In the genomic region with DNA sequence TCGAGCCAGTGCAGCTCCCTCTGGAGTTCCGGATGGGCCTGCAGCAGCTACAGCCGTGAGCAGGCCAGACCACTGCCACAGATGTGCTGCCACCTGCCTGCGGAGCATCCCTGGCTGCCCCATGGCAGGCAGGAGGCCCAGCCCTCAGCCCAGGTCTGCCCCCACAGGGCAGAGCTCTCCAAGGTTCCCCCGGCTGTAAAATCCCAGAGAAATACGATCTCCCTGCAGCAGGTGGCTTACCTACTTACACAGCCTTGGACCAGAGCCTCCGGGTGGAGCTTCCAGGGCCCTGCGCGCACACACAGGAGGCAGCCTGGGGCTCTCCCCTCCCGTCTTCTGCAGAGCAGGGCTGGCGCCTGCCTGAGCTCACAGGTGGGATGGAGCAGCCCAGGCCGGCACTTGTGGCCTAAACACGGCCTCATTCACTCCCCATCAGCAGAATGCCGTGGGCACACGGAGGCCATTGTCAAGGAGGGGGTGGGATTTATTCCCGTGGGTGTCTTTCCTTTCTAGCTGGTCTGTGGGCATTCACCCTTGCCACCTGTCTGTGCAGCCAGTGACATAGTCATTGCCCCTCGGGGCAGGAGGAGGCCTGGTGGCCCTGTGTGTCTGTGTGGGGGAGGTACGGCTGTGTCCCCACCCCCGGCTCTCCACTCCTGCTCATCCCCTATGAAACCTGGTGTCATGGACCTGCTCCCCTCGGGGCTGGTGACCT, we compare ENCODE assay signal across 14 cellular contexts.
DNase-seq lines count a peak whose midpoint lies in the region; FAIRE-seq and TF ChIP-seq lines count a peak whose summit lies in the region.
"Had no signal": no experiment of that assay in that cellular context is flagged by ENCODE, and none has a peak within 500 bp of the region (broad histone marks: within the 10 kb centered on the region; RNA-seq: fewer than 3 reads in every experiment).

No MANE protein-coding gene starts in this region.

- peak; percentile 45 to 68 for TF ChIP-seq RAD21 in H1 (IDR thresholded peaks at IDR 0.05 in 1 of 2, conservative IDR thresholded peaks at IDR 0.05 in 1 of 2; ENCODE audit: low read depth in 2 of 2, low read length in 2 of 2)

- no peak overlapping the region for H3K23ac ChIP-seq in H1 (ENCODE audit: insufficient read length)
- no peak overlapping the region for H3K23ac ChIP-seq in mesenchymal stem cell (ENCODE audit: low read length in 2 of 2)

- H2BK12ac ChIP-seq in H1 (ENCODE audit: low read depth, low read length) (no peak overlapping the region), mesenchymal stem cell (ENCODE audit: low read length in 2 of 2) (no peak overlapping the region)

- H3K4me1 ChIP-seq in H1 (replicated peaks in 1 of 4; ENCODE audit: control insufficient read depth in 3 of 4, insufficient read depth in 4 of 4, low read length in 3 of 4), result peaks cover 0 to 6% (median 4%) of the 10 kb centered on the region in 4 experiments; a peak in 4 of 7 replicates
- H3K4me1 ChIP-seq in mesenchymal stem cell (ENCODE audit: control insufficient read depth, insufficient read depth, low read depth, low read length), result peaks cover 14% of the 10 kb centered on the region

- H3K79me2 ChIP-seq in H1 (ENCODE audit: control insufficient read depth in 1 of 2, insufficient read depth in 2 of 2, low read length in 2 of 2), result no peaks in the 10 kb centered on the region

- no peak overlapping the region for H4K8ac ChIP-seq in H1 (ENCODE audit: extremely low read depth, insufficient read depth, low read length)
- no peak overlapping the region for H4K8ac ChIP-seq in mesenchymal stem cell (ENCODE audit: low read length)

- CTCF ChIA-PET in H1 (lab: Charles Lee; ENCODE audit: partially characterized antibody), result interaction anchor here (0.6 to 7.9 kb wide), 34 partner anchors 9 to 455 kb away, joined by 3 to 62 read pairs (median 5); no protein-coding TSS in a partner anchor

- H2BK15ac ChIP-seq in H1 (ENCODE audit: low read length) (no peak overlapping the region), mesenchymal stem cell (ENCODE audit: low read depth, poor library complexity, severe bottlenecking) (no peak overlapping the region)

- H3K14ac ChIP-seq in H1 (ENCODE audit: insufficient read length) (no peak overlapping the region), mesenchymal stem cell (ENCODE audit: low read length in 2 of 2) (no peak overlapping the region)

- H3K27ac ChIP-seq in H1 (ENCODE audit: low read depth, low read length), result no peak overlapping the region
- no peak overlapping the region for H3K27ac ChIP-seq in mesenchymal stem cell (ENCODE audit: low read length, poor library complexity, severe bottlenecking)
- H3K27ac ChIP-seq: Peyer's patch, thoracic aorta had no signal

- no peak overlapping the region for H2AK5ac ChIP-seq in H1 (ENCODE audit: low read depth, low read length)
- H2AK5ac ChIP-seq in mesenchymal stem cell (ENCODE audit: low read length, severe bottlenecking), result no peak overlapping the region

- no peak for TF ChIP-seq POLR2A in H1 (IDR thresholded peaks at IDR 0.05; ENCODE audit: control extremely low read depth in 1 of 2, low read depth in 2 of 2, low read length in 2 of 2)

- H3K27me3 ChIP-seq in H1 (replicated peaks in 1 of 4; ENCODE audit: control insufficient read depth in 3 of 4, extremely low read depth in 1 of 4, insufficient read depth in 3 of 4, low read length in 3 of 4) (no peaks in the 10 kb centered on the region), mesenchymal stem cell (ENCODE audit: control insufficient read depth in 1 of 2, insufficient read depth in 1 of 2, low read length in 2 of 2) (no peaks in the 10 kb centered on the region)
- H3K27me3 ChIP-seq: Peyer's patch had no signal

- H3K36me3 ChIP-seq in H1 (ENCODE audit: control insufficient read depth in 2 of 4, insufficient read depth in 4 of 4, low read length in 3 of 4), result peaks cover 0 to 3% (median 1%) of the 10 kb centered on the region in 4 experiments; a peak in 3 of 8 replicates
- peaks cover 51 to 76% of the 10 kb centered on the region in 2 experiments for H3K36me3 ChIP-seq in mesenchymal stem cell (ENCODE audit: control insufficient read depth in 1 of 2, insufficient read depth in 2 of 2, low read depth in 1 of 2, low read length in 2 of 2)

- no peak overlapping the region for H2BK5ac ChIP-seq in H1 (ENCODE audit: low read depth, low read length)
- no peak overlapping the region for H2BK5ac ChIP-seq in mesenchymal stem cell (ENCODE audit: low read depth, low read length, poor library complexity, severe bottlenecking)

- 66% methylated on average over 17 of the region's 20 CpGs; no CpG with 5 or more reads in 1 of the 2 experiments for WGBS in H1 (ENCODE audit: extremely low coverage in 1 of 2, insufficient coverage in 1 of 2, insufficient read length in 1 of 2, insufficient replicate concordance in 2 of 2, low coverage in 1 of 2, low lambda C conversion rate in 2 of 2, missing lambda C conversion rate in 1 of 2), 2 experiments
- 90% methylated on average over 19 of the region's 20 CpGs for WGBS in mesenchymal stem cell

- FAIRE-seq in H1 (lab: Jason Lieb, UNC), result no peak
- no peak for FAIRE-seq in urothelium cell line (lab: Jason Lieb, UNC)
- FAIRE-seq: A204.1, GM12892 had no signal

- H3K56ac ChIP-seq in H1 (replicated peaks; ENCODE audit: insufficient read length, low read depth, low read length), result no peak overlapping the region

- H3K4me2 ChIP-seq in H1 (ENCODE audit: insufficient read depth in 1 of 2, low read depth in 2 of 2, low read length in 2 of 2) (no peak overlapping the region), mesenchymal stem cell (ENCODE audit: low read length, poor library complexity, severe bottlenecking) (no peak overlapping the region)

- POLR2A ChIA-PET in H1 (lab: Charles Lee; ENCODE audit: partially characterized antibody), result interaction anchor here (0.8 to 0.9 kb wide), 2 partner anchors 9 to 10 kb away, joined by 3 to 4 read pairs; no protein-coding TSS in a partner anchor

- no peak overlapping the region for H3K4ac ChIP-seq in H1 (replicated peaks; ENCODE audit: insufficient read length, low read depth, low read length)
- H3K4ac ChIP-seq in mesenchymal stem cell (ENCODE audit: low read depth in 1 of 2, low read length in 2 of 2), result no peak overlapping the region

- peak; percentile 20 for DNase-seq in NCI-H2227 (lab: John Stamatoyannopoulos, UW; ENCODE audit: unreplicated experiment)
- DNase-seq in NCI-H2227 treated with DMSO at 0.1 percent for 48 hours (lab: John Stamatoyannopoulos, UW), result no peak
- DNase-seq in NCI-H2196 (lab: John Stamatoyannopoulos, UW; ENCODE audit: unreplicated experiment), result peak; percentile 90
- peak; percentile 76 to 79 for DNase-seq in H1 (ENCODE audit: low read depth in 1 of 2, low spot score in 2 of 2)
- peak; percentile 11 for DNase-seq in urothelium cell line (ENCODE audit: low spot score)
- no peak for DNase-seq in germinal center (ENCODE audit: low spot score)
- DNase-seq in mesenchymal stem cell, result no peak
- DNase-seq in NCI-H1694 (lab: John Stamatoyannopoulos, UW), result no peak
- DNase-seq: dermis blood vessel endothelial cell, DND-41, Peyer's patch had no signal

- H3K18ac ChIP-seq in H1 (ENCODE audit: extremely low read depth, low read length) (no peak overlapping the region), mesenchymal stem cell (ENCODE audit: low read depth in 1 of 2, low read length in 2 of 2) (no peak overlapping the region)

- no peak overlapping the region for H2AFZ ChIP-seq in H1 (ENCODE audit: low read length)
- no peak overlapping the region for H2AFZ ChIP-seq in mesenchymal stem cell (ENCODE audit: low read depth, low read length)

- H2BK20ac ChIP-seq in H1 (ENCODE audit: low read length), result no peak overlapping the region

- no peak for TF ChIP-seq EP300 in H1 (IDR thresholded peaks at IDR 0.05; ENCODE audit: borderline replicate concordance in 1 of 2, low read depth in 2 of 2, low read length in 2 of 2)

- H3K4me3 ChIP-seq in H1 (ENCODE audit: extremely low read depth in 1 of 4, insufficient read depth in 2 of 4, low read depth in 3 of 4, low read length in 4 of 4) (no peak overlapping the region), mesenchymal stem cell (ENCODE audit: insufficient read depth in 1 of 2, low read depth in 1 of 2, low read length in 2 of 2) (no peak overlapping the region)
- H3K4me3 ChIP-seq: Peyer's patch, thoracic aorta had no signal

- H2BK120ac ChIP-seq in H1 (replicated peaks; ENCODE audit: low read depth, low read length), result no peak overlapping the region
- H2BK120ac ChIP-seq in mesenchymal stem cell (ENCODE audit: low read depth, low read length), result no peak overlapping the region

- H3K23me2 ChIP-seq in H1 (ENCODE audit: low read depth, low read length), result no peaks in the 10 kb centered on the region

- no peak overlapping the region for H3K9ac ChIP-seq in H1 (replicated peaks in 1 of 4; ENCODE audit: extremely low read depth in 1 of 4, low read depth in 3 of 4, low read length in 3 of 4)
- no peak overlapping the region for H3K9ac ChIP-seq in mesenchymal stem cell (ENCODE audit: low read length)

- H3K79me1 ChIP-seq in H1 (ENCODE audit: low read depth, low read length) (no peaks in the 10 kb centered on the region; the same call in 1 of the 2 replicates), mesenchymal stem cell (replicated peaks; ENCODE audit: low read length, poor library complexity, severe bottlenecking) (peaks cover 38% of the 10 kb centered on the region)

- peaks cover 3 to 5% of the 10 kb centered on the region in 2 experiments for H4K20me1 ChIP-seq in H1 (replicated peaks in 1 of 2; ENCODE audit: control insufficient read depth in 1 of 2, insufficient read depth in 2 of 2, low read length in 2 of 2)

- no peak overlapping the region for H4K5ac ChIP-seq in H1 (ENCODE audit: insufficient read length, low read depth, low read length)

- peak; percentile 75 to 97 (median 89) for TF ChIP-seq CTCF in H1 (IDR thresholded peaks at IDR 0.05; ENCODE audit: control extremely low read depth in 1 of 3, insufficient read depth in 1 of 3, low read depth in 1 of 3, low read length in 3 of 3)

- H3K9me3 ChIP-seq in H1 (ENCODE audit: insufficient read depth in 2 of 2, low read depth in 1 of 2, low read length in 1 of 2), result no peaks in the 10 kb centered on the region
- H3K9me3 ChIP-seq in mesenchymal stem cell (ENCODE audit: control insufficient read depth, low read length), result no peaks in the 10 kb centered on the region
- H3K9me3 ChIP-seq: Peyer's patch, thoracic aorta had no signal

- H4K91ac ChIP-seq in H1 (replicated peaks; ENCODE audit: insufficient read length, low read length) (peak overlapping the region; percentile 66), mesenchymal stem cell (ENCODE audit: low read length) (no peak overlapping the region)

TF ChIP-seq in H1, 55 proteins besides CTCF, POLR2A, EP300 and RAD21 (continues in another document):
- TF ChIP-seq HDAC2 (IDR thresholded peaks at IDR 0.05; ENCODE audit: borderline replicate concordance in 1 of 2, low read depth in 2 of 2, low read length in 2 of 2) (peak in 1 of 2 experiments; percentile 58; a peak in 1 of 4 replicates), YY1 (IDR thresholded peaks at IDR 0.05; ENCODE audit: low read depth, low read length) (peak; percentile 86)

Comparison
In these comparisons a context has a peak if more than half of its experiments do, and no peak if none do; other contexts are left out.
1. DNase-seq: peak in NCI-H2227 (single experiment), NCI-H2196 (single experiment), H1 (2 of 2) and urothelium cell line (single experiment); none in NCI-H2227 treated with DMSO at 0.1 percent for 48 hours (single experiment), germinal center (single experiment), mesenchymal stem cell (single experiment) and NCI-H1694 (single experiment).